1 cellular context compared by ENCODE assay signal in genomic region chr12:124565071-124565491, GRCh38.
TF ChIP-seq lines count a peak whose summit lies in the region.

No MANE protein-coding gene starts in this region.

TF ChIP-seq in H1, 55 proteins besides CTCF, POLR2A, EP300 and RAD21 (continued from another document):
- TF ChIP-seq E2F6 (IDR thresholded peaks at IDR 0.05) (no peak), HDAC2 (IDR thresholded peaks at IDR 0.05; ENCODE audit: borderline replicate concordance in 1 of 2, low read depth in 2 of 2, low read length in 2 of 2) (peak in 1 of 2 experiments; percentile 80; a peak in 2 of 4 replicates), ATF3 (IDR thresholded peaks at IDR 0.05; ENCODE audit: insufficient read depth, low read depth, low read length) (no peak), BCL11A (IDR thresholded peaks at IDR 0.05; ENCODE audit: low read depth in 2 of 2, low read length in 2 of 2) (no peak)
